ENCODE assay signal across 18 cellular contexts in the genomic region with DNA sequence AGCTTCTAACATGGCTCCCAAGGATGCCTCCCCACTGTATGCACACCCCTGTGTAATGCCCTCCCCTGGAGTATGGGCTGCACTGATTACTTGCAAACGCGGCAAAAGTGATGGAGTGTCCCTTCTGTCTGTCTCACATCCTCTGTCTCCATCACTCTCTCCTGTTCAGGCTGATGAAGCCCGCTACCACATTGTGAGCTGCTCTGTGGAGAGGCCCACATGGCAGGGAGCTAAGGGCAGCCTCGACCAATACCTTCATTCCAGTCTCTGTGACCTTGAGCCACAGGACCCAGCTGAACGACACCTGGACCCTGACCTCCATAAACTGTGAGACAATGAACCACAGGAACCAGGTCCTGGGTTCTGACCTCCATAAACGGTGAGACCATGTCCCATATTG.
A peak's percentile ranks its signal among the peaks of the same experiment; 100 is the strongest.
DNase-seq lines count a peak whose midpoint lies in the region; TF ChIP-seq lines count a peak whose summit lies in the region.
"Had no signal": no experiment of that assay in that cellular context is flagged by ENCODE, and none has a peak within 500 bp of the region (broad histone marks: within the 10 kb centered on the region; RNA-seq: fewer than 3 reads in every experiment).

No MANE protein-coding gene starts in this region.

- no peak overlapping the region for H3K27ac Mint-ChIP-seq in osteocyte (ENCODE audit: unreplicated experiment)
- no peak overlapping the region for H3K27ac Mint-ChIP-seq in mesothelial cell of epicardium
- H3K27ac Mint-ChIP-seq: B cell; CD4-positive, alpha-beta memory T cell; GM23338 had no signal

- DNase-seq in activated CD8-positive, alpha-beta memory T cell treated with anti-CD3 and anti-CD28 coated beads for 24 hours: peak; percentile 15
- no peak for DNase-seq in activated CD8-positive, alpha-beta memory T cell treated with anti-CD3 and anti-CD28 coated beads, Interleukin-2, amount 50 U/mL, for 4 hours
- DNase-seq in coronary artery (ENCODE audit: low spot score) (peak; percentile 43), osteocyte (ENCODE audit: extremely low spot score, unreplicated experiment) (peak; percentile 67), mesothelial cell of epicardium (ENCODE audit: low spot score in 2 of 2, unreplicated experiment in 2 of 2) (no peak), glomerular visceral epithelial cell (ENCODE audit: extremely low spot score) (no peak)
- DNase-seq: C1 segment of cervical spinal cord; Calu3; CD4-positive, alpha-beta memory T cell; COR-L47; DMS53; DMS79 treated with DMSO at 0.1 percent for 48 hours; GF-D8; HCEC 1CT had no signal

- no peak for TF ChIP-seq CTCF in coronary artery (IDR thresholded peaks at IDR 0.05)
- no peak for TF ChIP-seq CTCF in osteocyte (IDR thresholded peaks at IDR 0.05)
- no peak for TF ChIP-seq CTCF in mesothelial cell of epicardium (IDR thresholded peaks at IDR 0.05; ENCODE audit: unreplicated experiment)

- H3K4me3 Mint-ChIP-seq in osteocyte (ENCODE audit: unreplicated experiment) (no peak overlapping the region), mesothelial cell of epicardium (no peak overlapping the region)
- H3K4me3 Mint-ChIP-seq: B cell; CD4-positive, alpha-beta memory T cell; GM23338 had no signal

- H3K4me3 ChIP-seq in BLaER1 (no peak overlapping the region), coronary artery (no peak overlapping the region)
- H3K4me3 ChIP-seq: GM23338 had no signal

- H3K36me3 ChIP-seq in BLaER1: no peaks in the 10 kb centered on the region

- peak overlapping the region; percentile 21; the same call in 1 of the 2 replicates for H3K4me2 ChIP-seq in BLaER1
- H3K4me2 ChIP-seq: GM23338 had no signal

- H3K27me3 Mint-ChIP-seq in osteocyte (ENCODE audit: unreplicated experiment) (peaks cover 17% of the 10 kb centered on the region), mesothelial cell of epicardium (ENCODE audit: low read depth) (peaks cover 9% of the 10 kb centered on the region)

- H3K27ac ChIP-seq in BLaER1 (no peak overlapping the region), coronary artery (no peak overlapping the region)
- H3K27ac ChIP-seq: 22Rv1 had no signal

- H3K4me1 Mint-ChIP-seq in osteocyte (ENCODE audit: unreplicated experiment): no peaks in the 10 kb centered on the region
- peaks cover 10% of the 10 kb centered on the region for H3K4me1 Mint-ChIP-seq in mesothelial cell of epicardium
- H3K4me1 Mint-ChIP-seq: CD4-positive, alpha-beta memory T cell; GM23338 had no signal

- H4K20me1 ChIP-seq in BLaER1: no peaks in the 10 kb centered on the region

- H3K36me3 Mint-ChIP-seq in osteocyte (ENCODE audit: unreplicated experiment) (no peaks in the 10 kb centered on the region), mesothelial cell of epicardium (no peaks in the 10 kb centered on the region)
- H3K36me3 Mint-ChIP-seq: CD4-positive, alpha-beta memory T cell had no signal

- no peaks in the 10 kb centered on the region for H3K27me3 ChIP-seq in BLaER1

- H3K4me1 ChIP-seq in BLaER1: peaks cover 52% of the 10 kb centered on the region

- H3K9me3 Mint-ChIP-seq in osteocyte (ENCODE audit: unreplicated experiment) (no peaks in the 10 kb centered on the region), mesothelial cell of epicardium (peaks cover 8% of the 10 kb centered on the region)

- H3K9ac ChIP-seq in BLaER1: no peak overlapping the region

- H3K9me3 ChIP-seq in BLaER1: peaks cover 11% of the 10 kb centered on the region

Comparison
In these comparisons a context has a peak if more than half of its experiments do, and no peak if none do; other contexts are left out.
1. DNase-seq: peak in activated CD8-positive, alpha-beta memory T cell treated with anti-CD3 and anti-CD28 coated beads for 24 hours (single experiment), coronary artery (single experiment) and osteocyte (single experiment); none in activated CD8-positive, alpha-beta memory T cell treated with anti-CD3 and anti-CD28 coated beads, Interleukin-2, amount 50 U/mL, for 4 hours (single experiment), mesothelial cell of epicardium (0 of 2) and glomerular visceral epithelial cell (single experiment).